ENCODE assay signal across 8 cellular contexts in the genomic region with DNA sequence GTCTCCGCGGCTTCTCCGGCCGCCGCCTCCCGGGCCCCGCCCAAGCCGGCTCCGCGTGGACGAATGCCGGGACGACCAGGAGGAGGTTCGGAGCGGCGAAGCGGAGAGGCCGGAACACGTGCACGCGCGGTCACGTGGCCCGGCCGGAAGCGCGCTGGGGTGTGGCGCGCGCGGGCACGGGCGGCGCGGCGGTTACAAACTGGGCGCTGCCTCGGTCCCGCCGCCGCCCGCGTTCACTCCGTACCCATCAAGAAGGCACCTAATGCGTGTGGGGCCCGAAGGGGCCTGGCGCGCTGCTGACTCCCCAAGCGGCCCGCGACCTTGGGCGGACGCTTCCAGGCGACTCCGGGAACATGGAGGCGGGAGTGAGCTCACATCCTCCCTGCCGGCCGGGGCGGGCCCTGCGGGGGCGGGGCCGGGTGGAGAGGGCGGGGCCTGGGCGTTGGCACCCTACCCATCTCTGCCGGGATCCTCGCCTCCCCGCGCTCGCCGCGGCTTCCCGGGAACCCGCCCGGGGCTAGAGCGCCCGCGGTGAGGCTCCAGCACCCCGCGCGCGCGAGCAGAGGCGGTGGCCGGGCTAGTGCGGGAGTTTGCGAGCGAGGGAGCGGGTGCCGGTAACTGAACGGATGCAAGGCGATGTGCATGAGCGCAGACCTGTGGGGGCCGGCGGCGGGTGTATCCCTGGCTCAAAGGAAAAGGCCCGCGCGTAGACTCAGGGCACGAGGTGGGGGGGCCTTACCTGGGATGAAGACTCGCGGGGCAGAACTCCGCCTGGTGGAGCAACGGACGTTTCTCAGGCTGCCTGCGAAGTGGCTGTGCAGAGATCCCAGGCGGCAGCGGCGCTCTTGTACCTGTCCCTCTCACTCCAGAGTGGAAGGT. TPM values are rescaled to one million over a fixed set of nuclear protein-coding genes. Genes with fewer than 3 reads are reported as not detected.
A peak's percentile ranks its signal among the peaks of the same experiment; 100 is the strongest.
DNase-seq lines count a peak whose midpoint lies in the region; FAIRE-seq and TF ChIP-seq lines count a peak whose summit lies in the region.

A gene (minus strand): TSS at position 367 of the 879 bp plus-strand sequence. CDS start 424 bp downstream, outside the sequence.

- H3K27me3 ChIP-seq in H7 (ENCODE audit: control insufficient read depth, insufficient read depth, low read length) (peaks cover 21% of the 10 kb centered on the region), SJCRH30 (peaks cover 13% of the 10 kb centered on the region), suprapubic skin (no peaks in the 10 kb centered on the region)

- H3K4me1 ChIP-seq in SJCRH30 (no peaks in the 10 kb centered on the region), suprapubic skin (peaks cover 28% of the 10 kb centered on the region)

- H3K4me3 ChIP-seq in H7 (ENCODE audit: insufficient read depth, low read depth, low read length) (peak within 1 kb of the TSS; percentile 61), SJCRH30 (peak within 1 kb of the TSS; percentile 41), suprapubic skin (peak within 1 kb of the TSS; percentile 54)

- H3K9me3 ChIP-seq in SJCRH30 (replicated peaks) (no peaks in the 10 kb centered on the region), suprapubic skin (no peaks in the 10 kb centered on the region)

- DNase-seq in GF-D8 (lab: John Stamatoyannopoulos, UW), result peak; percentile 68
- peak; percentile 99 for DNase-seq in H7
- DNase-seq in LoVo (ENCODE audit: low spot score), result peak; percentile 87
- peak in 1 of 2 experiments; percentile 41 for DNase-seq in SJCRH30
- peak; percentile 76 for DNase-seq in activated gamma-delta T cell treated with anti-CD3 and anti-CD28 coated beads, Interleukin-2, amount 50 U/mL, for 16 hours (ENCODE audit: low read depth)
- peak; percentile 97 to 98 for DNase-seq in frontal cortex (ENCODE audit: low spot score in 2 of 2)
- DNase-seq in nucleus accumbens (lab: John Stamatoyannopoulos, UW), result peak; percentile 25 to 93 (median 82)
- DNase-seq in suprapubic skin (ENCODE audit: low spot score in 2 of 2), result peak; percentile 93 to 95

- TF ChIP-seq EP300 in suprapubic skin (IDR thresholded peaks at IDR 0.05), result no peak

- H3K27ac ChIP-seq in SJCRH30 (no peak within 1 kb of the TSS), suprapubic skin (peak within 1 kb of the TSS; percentile 91)

- FAIRE-seq in frontal cortex (lab: Jason Lieb, UNC), result no peak

- 7% methylated on average over 20 of the region's 108 CpGs for WGBS in suprapubic skin

- peak in 1 of 2 donors; percentile 16 for TF ChIP-seq CTCF in suprapubic skin (IDR thresholded peaks at IDR 0.05)

- no peaks in the 10 kb centered on the region for H3K36me3 ChIP-seq in H7 (replicated peaks; ENCODE audit: control insufficient read depth, insufficient read depth, low read length)
- no peaks in the 10 kb centered on the region for H3K36me3 ChIP-seq in SJCRH30
- H3K36me3 ChIP-seq in suprapubic skin, result peaks cover 4% of the 10 kb centered on the region

- no peak for TF ChIP-seq POLR2A in suprapubic skin (IDR thresholded peaks at IDR 0.05)

RNA-seq across cellular contexts. Expression of the gene that starts here (rescaled TPM):
- 6.7 and 9.9 TPM in 2 replicates for total RNA-seq in H7 (2014; rRNA removed; shearing (Covaris generic))
- total RNA-seq in SJCRH30 (2014; rRNA removed; shearing (Covaris generic)), result 1.5 and 1.6 TPM in 2 replicates
- 15.1 TPM for total RNA-seq in frontal cortex
- total RNA-seq in suprapubic skin, result 10 to 100 TPM; 22.8 to 40.0 (median 30.4) TPM
